1 cellular context compared by ENCODE assay signal in genomic region chr5:177791649-177792048, GRCh38. TPM values are rescaled to one million over a fixed set of nuclear protein-coding genes. Genes with fewer than 3 reads are reported as not detected.
"Had no signal": no experiment of that assay in that cellular context is flagged by ENCODE, and none has a peak within 500 bp of the region (broad histone marks: within the 10 kb centered on the region; RNA-seq: fewer than 3 reads in every experiment).

No MANE protein-coding gene starts in this region.

RNA-seq across cellular contexts. Expression of gene FAM153A, which starts 8.9 kb away (rescaled TPM):
- total RNA-seq: urinary bladder had no signal
